ENCODE assay signal across 15 cellular contexts in genomic region chr1:33429332-33429731, GRCh38. TPM values are rescaled to one million over a fixed set of nuclear protein-coding genes. Genes with fewer than 3 reads are reported as not detected.
A peak's percentile ranks its signal among the peaks of the same experiment; 100 is the strongest.
DNase-seq lines count a peak whose midpoint lies in the region; FAIRE-seq and TF ChIP-seq lines count a peak whose summit lies in the region.
"Had no signal": no experiment of that assay in that cellular context is flagged by ENCODE, and none has a peak within 500 bp of the region (broad histone marks: within the 10 kb centered on the region; RNA-seq: fewer than 3 reads in every experiment).

No MANE protein-coding gene starts in this region.

- peaks cover 47% of the 10 kb centered on the region for H3K4me1 ChIP-seq in skeletal muscle satellite cell (ENCODE audit: control insufficient read depth, insufficient read depth, low read length)
- H3K4me1 ChIP-seq in BE2C: no peaks in the 10 kb centered on the region

- H3K4me2 ChIP-seq in skeletal muscle satellite cell (ENCODE audit: low read length): peak overlapping the region; percentile 94

- H3K4me3 ChIP-seq in fibroblast of the aortic adventitia (ENCODE audit: low read depth, low read length): peak overlapping the region; percentile 77
- peak overlapping the region; percentile 85 for H3K4me3 ChIP-seq in skeletal muscle satellite cell (ENCODE audit: low read length)
- no peak overlapping the region for H3K4me3 ChIP-seq in BE2C (ENCODE audit: low read depth, low read length)

- H3K27me3 ChIP-seq in skeletal muscle satellite cell (ENCODE audit: control insufficient read depth, insufficient read depth, low read length) (no peaks in the 10 kb centered on the region), BE2C (no peaks in the 10 kb centered on the region)
- H3K27me3 ChIP-seq: foreskin keratinocyte had no signal

- H3K36me3 ChIP-seq in skeletal muscle satellite cell (ENCODE audit: insufficient read depth, low read length) (peaks cover 9% of the 10 kb centered on the region), BE2C (no peaks in the 10 kb centered on the region)

- H3K9me3 ChIP-seq in skeletal muscle satellite cell (replicated peaks; ENCODE audit: low read length) (no peaks in the 10 kb centered on the region), BE2C (no peaks in the 10 kb centered on the region)

- TF ChIP-seq CTCF in fibroblast of the aortic adventitia (IDR thresholded peaks at IDR 0.05; ENCODE audit: insufficient read depth, low read length) (no peak), D721Med (IDR thresholded peaks at IDR 0.05; ENCODE audit: insufficient read depth, missing control alignments) (no peak), BE2C (IDR thresholded peaks at IDR 0.05; ENCODE audit: low read depth, low read length) (no peak)

- H3K9ac ChIP-seq in skeletal muscle satellite cell (ENCODE audit: low read depth, low read length): peak overlapping the region; percentile 86

- DNase-seq in NCI-H82 (lab: John Stamatoyannopoulos, UW) (peak; percentile 11), NCI-H82 treated with DMSO at 0.1 percent for 48 hours (lab: John Stamatoyannopoulos, UW; ENCODE audit: unreplicated experiment) (no peak), RKO (ENCODE audit: low spot score) (peak; percentile 29), fibroblast of the aortic adventitia (ENCODE audit: low read depth) (no peak), D721Med (ENCODE audit: insufficient read length, low spot score) (no peak), BE2C (no peak), epidermal melanocyte (ENCODE audit: insufficient read length, low spot score) (no peak)
- DNase-seq: activated CD4-positive, alpha-beta T cell treated with anti-CD3 and anti-CD28 coated beads, Interleukin-2, amount 50 U/mL, for 48 hours; activated effector memory CD4-positive, alpha-beta T cell treated with Interleukin-2 at 50 U/mL for 16 hours; central memory CD4-positive, alpha-beta T cell; EL; foreskin keratinocyte; kidney; T-helper 9 cell had no signal

- no peak for FAIRE-seq in D721Med (lab: Jason Lieb, UNC)
- FAIRE-seq: kidney had no signal

RNA-seq across cellular contexts. Expression of gene PHC2, which starts 1.6 kb away (rescaled TPM):
- total RNA-seq in fibroblast of the aortic adventitia (ENCODE audit: low replicate concordance): 30.3 and 50.5 TPM in 2 replicates
- total RNA-seq in skeletal muscle satellite cell (2012; rRNA removed): 112 and 127 TPM in 2 replicates
- polyA plus RNA-seq in BE2C (2012; ENCODE audit: insufficient read depth, insufficient read length, low read depth): 36.8 TPM

RNA-seq across cellular contexts. Expression of gene ZSCAN20, which starts 43.1 kb away (rescaled TPM):
- 6.2 and 6.7 TPM in 2 replicates for total RNA-seq in fibroblast of the aortic adventitia (ENCODE audit: low replicate concordance)
- 8.3 and 8.9 TPM in 2 replicates for total RNA-seq in skeletal muscle satellite cell (2012; rRNA removed)
- polyA plus RNA-seq in BE2C (2012; ENCODE audit: insufficient read depth, insufficient read length, low read depth): 0.63 TPM

Comparison
In these comparisons a context has a peak if more than half of its experiments do, and no peak if none do; other contexts are left out.
1. DNase-seq: peak in NCI-H82 (single experiment) and RKO (single experiment); none in NCI-H82 treated with DMSO at 0.1 percent for 48 hours (single experiment), fibroblast of the aortic adventitia (single experiment), D721Med (single experiment), BE2C (single experiment) and epidermal melanocyte (single experiment).